In genomic region chr10:122113161-122113944, GRCh38 we compare ENCODE assay signal across 8 cellular contexts.
DNase-seq lines count a peak whose midpoint lies in the region; ATAC-seq and TF ChIP-seq lines count a peak whose summit lies in the region.

No MANE protein-coding gene starts in this region.

- peak overlapping the region; percentile 89 for H3K4me2 ChIP-seq in fibroblast of lung (ENCODE audit: extremely low read depth, insufficient read depth, low read length)

- peaks cover 52% of the 10 kb centered on the region for H3K4me1 Mint-ChIP-seq in nephron
- no peaks in the 10 kb centered on the region for H3K4me1 Mint-ChIP-seq in stimulated activated memory B cell treated with anti-CD40 and anti-IgM and Interleukin-4, amounts not matched to agents 10 μg/mL and 1 μg/mL and 100 μg/mL, for 72 hours

- no peaks in the 10 kb centered on the region for H3K9me3 ChIP-seq in fibroblast of lung (ENCODE audit: control insufficient read depth, insufficient read depth, low read depth, low read length)

- H3K4me3 ChIP-seq in fibroblast of lung (replicated peaks in 1 of 4; ENCODE audit: control extremely low read depth in 1 of 4, insufficient read depth in 1 of 4, low read depth in 3 of 4, low read length in 4 of 4), result peak overlapping the region; percentile 76 to 93 (median 81)

- peak; percentile 53 for DNase-seq in DMS53 treated with DMSO at 0.1 percent for 48 hours (lab: John Stamatoyannopoulos, UW; ENCODE audit: unreplicated experiment)
- DNase-seq in HEK293T (ENCODE audit: extremely low spot score), result peak; percentile 87
- DNase-seq in fibroblast of lung (ENCODE audit: low read depth in 2 of 2), result peak; percentile 66 to 74
- DNase-seq in NCI-H1048 (lab: John Stamatoyannopoulos, UW), result no peak
- DNase-seq in activated naive CD4-positive, alpha-beta T cell (lab: John Stamatoyannopoulos, UW), result no peak

- no peaks in the 10 kb centered on the region for H3K36me3 ChIP-seq in fibroblast of lung (ENCODE audit: control insufficient read depth, insufficient read depth, low read length)

- CTCF ChIA-PET in HEK293T (lab: Yijun Ruan, JAX), result interaction anchor here (0.6 to 1.6 kb wide), 6 partner anchors 13 to 59 kb away, joined by 3 to 7 read pairs (median 4); no protein-coding TSS in a partner anchor

- no peaks in the 10 kb centered on the region for H4K20me1 ChIP-seq in fibroblast of lung (ENCODE audit: control insufficient read depth, extremely low read depth, insufficient read depth, low read length)

- H3K36me3 Mint-ChIP-seq in nephron (ENCODE audit: low read depth), result no peaks in the 10 kb centered on the region
- no peaks in the 10 kb centered on the region for H3K36me3 Mint-ChIP-seq in stimulated activated memory B cell treated with anti-CD40 and anti-IgM and Interleukin-4, amounts not matched to agents 10 μg/mL and 1 μg/mL and 100 μg/mL, for 72 hours

- H3K27ac ChIP-seq in fibroblast of lung (ENCODE audit: insufficient read depth, low read length), result peak overlapping the region; percentile 98

- peaks cover 16% of the 10 kb centered on the region for H3K4me1 ChIP-seq in fibroblast of lung (ENCODE audit: control insufficient read depth, extremely low read depth, insufficient read depth, low read length)

- TF ChIP-seq CTCF in fibroblast of lung (conservative IDR thresholded peaks at IDR 0.05 in 1 of 2, IDR thresholded peaks at IDR 0.05 in 1 of 2; ENCODE audit: low read depth in 1 of 2, low read length in 2 of 2), result peak; percentile 52 to 59
- peak; percentile 59 to 80 (median 67) for TF ChIP-seq CTCF in nephron (IDR thresholded peaks at IDR 0.05; ENCODE audit: unreplicated experiment in 3 of 3)

- H3K27me3 ChIP-seq in fibroblast of lung (ENCODE audit: control insufficient read depth, insufficient read depth, low read length), result no peaks in the 10 kb centered on the region

- H3K4me3 Mint-ChIP-seq in nephron, result peak overlapping the region; percentile 76 to 87 (median 84)
- H3K4me3 Mint-ChIP-seq in stimulated activated memory B cell treated with anti-CD40 and anti-IgM and Interleukin-4, amounts not matched to agents 10 μg/mL and 1 μg/mL and 100 μg/mL, for 72 hours, result no peak overlapping the region

- peaks cover 4% of the 10 kb centered on the region for H3K27me3 Mint-ChIP-seq in nephron (ENCODE audit: low read depth)
- peaks cover 52% of the 10 kb centered on the region for H3K27me3 Mint-ChIP-seq in stimulated activated memory B cell treated with anti-CD40 and anti-IgM and Interleukin-4, amounts not matched to agents 10 μg/mL and 1 μg/mL and 100 μg/mL, for 72 hours

- peaks cover 34% of the 10 kb centered on the region for H3K79me2 ChIP-seq in fibroblast of lung (ENCODE audit: control insufficient read depth, insufficient read depth, low read length)

- ATAC-seq in SK-N-SH treated with all-trans-retinoic acid at 6 μM for 48 hours, result peak; percentile 90
- ATAC-seq in stimulated activated memory B cell treated with anti-CD40 and anti-IgM and Interleukin-4, amounts not matched to agents 10 μg/mL and 1 μg/mL and 100 μg/mL, for 72 hours, result no peak

- H2AFZ ChIP-seq in fibroblast of lung (ENCODE audit: low read length), result peak overlapping the region; percentile 5

- no peaks in the 10 kb centered on the region for H3K9me3 Mint-ChIP-seq in nephron
- no peaks in the 10 kb centered on the region for H3K9me3 Mint-ChIP-seq in stimulated activated memory B cell treated with anti-CD40 and anti-IgM and Interleukin-4, amounts not matched to agents 10 μg/mL and 1 μg/mL and 100 μg/mL, for 72 hours

- H3K9ac ChIP-seq in fibroblast of lung (ENCODE audit: insufficient read depth, low read length), result peak overlapping the region; percentile 90

- POLR2A ChIA-PET in HEK293T (lab: Yijun Ruan, JAX), result interaction anchor here (0.6 to 2.3 kb wide), 5 partner anchors 9 to 92 kb away, joined by 3 to 7 read pairs (median 4); no protein-coding TSS in a partner anchor

- peak overlapping the region; percentile 24 to 77 (median 56) for H3K27ac Mint-ChIP-seq in nephron
- no peak overlapping the region for H3K27ac Mint-ChIP-seq in stimulated activated memory B cell treated with anti-CD40 and anti-IgM and Interleukin-4, amounts not matched to agents 10 μg/mL and 1 μg/mL and 100 μg/mL, for 72 hours

TF ChIP-seq in HEK293T, 16 proteins besides CTCF, POLR2A, EP300 and RAD21:
- peak; percentile 16; the same call in 1 of the 2 replicates for TF ChIP-seq L3MBTL2 (conservative IDR thresholded peaks at IDR 0.05)
- no peak for TF ChIP-seq NFRKB (IDR thresholded peaks at IDR 0.05)
- no peak for TF ChIP-seq SUZ12 (IDR thresholded peaks at IDR 0.05)
- no peak for TF ChIP-seq TARDBP (IDR thresholded peaks at IDR 0.05)
- no peak for TF ChIP-seq SP1 (IDR thresholded peaks at IDR 0.05)
- no peak for TF ChIP-seq FOXM1 (IDR thresholded peaks at IDR 0.05; ENCODE audit: borderline replicate concordance)

TF ChIP-seq in SK-N-SH treated with all-trans-retinoic acid at 6 μM for 48 hours, 23 proteins besides CTCF, POLR2A, EP300 and RAD21 (continues in another document):
- TF ChIP-seq ZC3H10 (CRISPR knock-in tag; IDR thresholded peaks at IDR 0.05), result no peak
- TF ChIP-seq, protein P1, sequence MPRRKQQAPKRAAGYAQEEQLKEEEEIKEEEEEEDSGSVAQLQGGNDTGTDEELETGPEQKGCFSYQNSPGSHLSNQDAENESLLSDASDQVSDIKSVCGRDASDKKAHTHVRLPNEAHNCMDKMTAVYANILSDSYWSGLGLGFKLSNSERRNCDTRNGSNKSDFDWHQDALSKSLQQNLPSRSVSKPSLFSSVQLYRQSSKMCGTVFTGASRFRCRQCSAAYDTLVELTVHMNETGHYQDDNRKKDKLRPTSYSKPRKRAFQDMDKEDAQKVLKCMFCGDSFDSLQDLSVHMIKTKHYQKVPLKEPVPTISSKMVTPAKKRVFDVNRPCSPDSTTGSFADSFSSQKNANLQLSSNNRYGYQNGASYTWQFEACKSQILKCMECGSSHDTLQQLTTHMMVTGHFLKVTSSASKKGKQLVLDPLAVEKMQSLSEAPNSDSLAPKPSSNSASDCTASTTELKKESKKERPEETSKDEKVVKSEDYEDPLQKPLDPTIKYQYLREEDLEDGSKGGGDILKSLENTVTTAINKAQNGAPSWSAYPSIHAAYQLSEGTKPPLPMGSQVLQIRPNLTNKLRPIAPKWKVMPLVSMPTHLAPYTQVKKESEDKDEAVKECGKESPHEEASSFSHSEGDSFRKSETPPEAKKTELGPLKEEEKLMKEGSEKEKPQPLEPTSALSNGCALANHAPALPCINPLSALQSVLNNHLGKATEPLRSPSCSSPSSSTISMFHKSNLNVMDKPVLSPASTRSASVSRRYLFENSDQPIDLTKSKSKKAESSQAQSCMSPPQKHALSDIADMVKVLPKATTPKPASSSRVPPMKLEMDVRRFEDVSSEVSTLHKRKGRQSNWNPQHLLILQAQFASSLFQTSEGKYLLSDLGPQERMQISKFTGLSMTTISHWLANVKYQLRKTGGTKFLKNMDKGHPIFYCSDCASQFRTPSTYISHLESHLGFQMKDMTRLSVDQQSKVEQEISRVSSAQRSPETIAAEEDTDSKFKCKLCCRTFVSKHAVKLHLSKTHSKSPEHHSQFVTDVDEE (CRISPR knock-in tag; IDR thresholded peaks at IDR 0.05), result no peak
- TF ChIP-seq PPARA (CRISPR knock-in tag; IDR thresholded peaks at IDR 0.05; ENCODE audit: borderline replicate concordance), result no peak
- TF ChIP-seq, protein P2, sequence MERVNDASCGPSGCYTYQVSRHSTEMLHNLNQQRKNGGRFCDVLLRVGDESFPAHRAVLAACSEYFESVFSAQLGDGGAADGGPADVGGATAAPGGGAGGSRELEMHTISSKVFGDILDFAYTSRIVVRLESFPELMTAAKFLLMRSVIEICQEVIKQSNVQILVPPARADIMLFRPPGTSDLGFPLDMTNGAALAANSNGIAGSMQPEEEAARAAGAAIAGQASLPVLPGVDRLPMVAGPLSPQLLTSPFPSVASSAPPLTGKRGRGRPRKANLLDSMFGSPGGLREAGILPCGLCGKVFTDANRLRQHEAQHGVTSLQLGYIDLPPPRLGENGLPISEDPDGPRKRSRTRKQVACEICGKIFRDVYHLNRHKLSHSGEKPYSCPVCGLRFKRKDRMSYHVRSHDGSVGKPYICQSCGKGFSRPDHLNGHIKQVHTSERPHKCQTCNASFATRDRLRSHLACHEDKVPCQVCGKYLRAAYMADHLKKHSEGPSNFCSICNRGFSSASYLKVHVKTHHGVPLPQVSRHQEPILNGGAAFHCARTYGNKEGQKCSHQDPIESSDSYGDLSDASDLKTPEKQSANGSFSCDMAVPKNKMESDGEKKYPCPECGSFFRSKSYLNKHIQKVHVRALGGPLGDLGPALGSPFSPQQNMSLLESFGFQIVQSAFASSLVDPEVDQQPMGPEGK (CRISPR knock-in tag; IDR thresholded peaks at IDR 0.05; ENCODE audit: borderline replicate concordance), result no peak
- no peak for TF ChIP-seq CSDC2 (CRISPR knock-in tag; IDR thresholded peaks at IDR 0.05)
- no peak for TF ChIP-seq BACH2 (CRISPR knock-in tag; IDR thresholded peaks at IDR 0.05; ENCODE audit: borderline replicate concordance)
- no peak for TF ChIP-seq ARNTL (CRISPR knock-in tag; IDR thresholded peaks at IDR 0.05; ENCODE audit: borderline replicate concordance, low read depth)
- no peak for TF ChIP-seq ZFP30 (CRISPR knock-in tag; IDR thresholded peaks at IDR 0.05)
- TF ChIP-seq ZNF70 (CRISPR knock-in tag; IDR thresholded peaks at IDR 0.05), result no peak
- no peak for TF ChIP-seq RARB (CRISPR knock-in tag; IDR thresholded peaks at IDR 0.05)
- TF ChIP-seq TCF4 (CRISPR knock-in tag; IDR thresholded peaks at IDR 0.05; ENCODE audit: borderline replicate concordance), result no peak
- no peak for TF ChIP-seq POU6F1 (CRISPR knock-in tag; IDR thresholded peaks at IDR 0.05; ENCODE audit: borderline replicate concordance, low read depth)

Comparison
In these comparisons a context has a peak if more than half of its experiments do, and no peak if none do; other contexts are left out.
1. DNase-seq: peak in DMS53 treated with DMSO at 0.1 percent for 48 hours (single experiment), HEK293T (single experiment) and fibroblast of lung (2 of 2); none in NCI-H1048 (single experiment) and activated naive CD4-positive, alpha-beta T cell (0 of 4).